In genomic region chr7:151059362-151060112, GRCh38 we compare ENCODE assay signal across 8 cellular contexts. TPM values are rescaled to one million over a fixed set of nuclear protein-coding genes. Genes with fewer than 3 reads are reported as not detected.
DNase-seq lines count a peak whose midpoint lies in the region; ATAC-seq lines count a peak whose summit lies in the region.

SLC4A2 (plus strand) TSS chr7:151059589; CDS start chr7:151061988, 2,399 bp downstream.

- DNase-seq in SIG-M5 treated with dmso at 0.1 percent for 504 hours (lab: John Stamatoyannopoulos, UW; ENCODE audit: unreplicated experiment) (peak; percentile 62), SIG-M5 (lab: John Stamatoyannopoulos, UW) (no peak), NCI-H748 (lab: John Stamatoyannopoulos, UW; ENCODE audit: unreplicated experiment) (peak; percentile 84), lung microvascular endothelial cell (ENCODE audit: low read depth in 2 of 2) (peak; percentile 79 to 85)
- peak; percentile 89 for DNase-seq in activated CD8-positive, alpha-beta memory T cell treated with anti-CD3 and anti-CD28 coated beads for 24 hours
- DNase-seq in effector CD8-positive, alpha-beta T cell (lab: John Stamatoyannopoulos, UW), result peak; percentile 55
- DNase-seq in stimulated activated CD8-positive, alpha-beta memory T cell treated with anti-CD3 and anti-CD28 coated beads, Interleukin-12 subunit alpha, Interleukin-12 subunit beta, amount 100 ng/mL, for 24 hours (ENCODE audit: extremely low read depth), result peak; percentile 48

- ATAC-seq in HG03039 (IDR thresholded peaks at IDR 0.05; ENCODE audit: unreplicated experiment), result peak; percentile 32

RNA-seq across cellular contexts. Expression of gene SLC4A2, which starts in this region (rescaled TPM):
- total RNA-seq in lung microvascular endothelial cell, result 39.4 and 72.8 TPM in 2 replicates
